In the genomic region with DNA sequence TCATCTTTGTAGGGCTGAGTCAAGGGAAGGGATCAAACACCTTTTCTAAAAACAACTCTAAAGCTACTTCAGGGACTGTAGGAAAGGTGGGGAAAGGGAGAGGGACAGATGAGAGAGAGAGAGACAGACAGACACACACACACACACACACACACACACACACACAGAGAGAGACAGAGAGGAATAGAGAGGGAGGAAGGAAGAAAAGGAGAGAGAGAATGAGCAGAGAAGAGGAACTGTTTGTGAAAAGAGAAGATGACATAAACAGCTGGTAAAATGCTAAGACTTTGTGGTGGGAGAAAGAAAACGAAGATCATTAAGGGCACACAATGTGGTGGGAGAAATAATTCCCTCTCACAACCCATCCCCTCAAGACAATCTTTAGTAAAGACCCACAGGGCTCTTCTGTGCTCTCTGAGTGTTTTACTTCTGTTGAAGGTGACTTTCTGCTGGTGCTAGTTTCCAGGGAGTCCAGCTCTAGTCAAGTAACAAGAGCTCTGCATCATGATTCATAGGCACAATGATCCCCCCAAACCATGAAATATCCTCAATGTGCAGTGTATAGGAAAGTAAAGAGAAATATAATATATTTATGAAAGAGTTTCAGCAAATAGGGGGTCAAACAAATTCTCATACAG, we compare ENCODE assay signal across 14 cellular contexts.
DNase-seq lines count a peak whose midpoint lies in the region; ATAC-seq and TF ChIP-seq lines count a peak whose summit lies in the region.
"Had no signal": no experiment of that assay in that cellular context is flagged by ENCODE, and none has a peak within 500 bp of the region (broad histone marks: within the 10 kb centered on the region; RNA-seq: fewer than 3 reads in every experiment).

No MANE protein-coding gene starts in this region.

- no peaks in the 10 kb centered on the region for H3K27me3 Mint-ChIP-seq in CD4-positive, alpha-beta memory T cell
- H3K27me3 Mint-ChIP-seq in osteocyte (ENCODE audit: unreplicated experiment) (no peaks in the 10 kb centered on the region), progenitor cell of endocrine pancreas (no peaks in the 10 kb centered on the region)
- H3K27me3 Mint-ChIP-seq: activated CD4-positive, alpha-beta T cell treated with anti-CD3 and anti-CD28 coated beads, Interleukin-2, amount 10 ng/mL, durations not matched to agents 7 days and 5 days had no signal

- peaks cover 0 to 5% (median 0%) of the 10 kb centered on the region in 8 donors for H3K9me3 Mint-ChIP-seq in CD4-positive, alpha-beta memory T cell
- no peaks in the 10 kb centered on the region for H3K9me3 Mint-ChIP-seq in osteocyte (ENCODE audit: unreplicated experiment)
- H3K9me3 Mint-ChIP-seq in progenitor cell of endocrine pancreas (ENCODE audit: low read depth): no peaks in the 10 kb centered on the region

- H3K27me3 ChIP-seq in CD4-positive, alpha-beta memory T cell (ENCODE audit: insufficient read depth, low read length): no peaks in the 10 kb centered on the region
- no peaks in the 10 kb centered on the region for H3K27me3 ChIP-seq in adipocyte (replicated peaks; ENCODE audit: control insufficient read depth, insufficient read depth, low read length)
- H3K27me3 ChIP-seq: right lobe of liver had no signal

- peak overlapping the region in 3 of 8 donors; percentile 0 to 47 (median 29) for H3K4me3 Mint-ChIP-seq in CD4-positive, alpha-beta memory T cell
- H3K4me3 Mint-ChIP-seq in osteocyte (ENCODE audit: unreplicated experiment) (no peak overlapping the region), progenitor cell of endocrine pancreas (ENCODE audit: low read depth) (no peak overlapping the region)
- H3K4me3 Mint-ChIP-seq: activated CD4-positive, alpha-beta T cell treated with anti-CD3 and anti-CD28 coated beads, Interleukin-2, amount 10 ng/mL, durations not matched to agents 7 days and 5 days had no signal

- H3K4me3 ChIP-seq in CD4-positive, alpha-beta memory T cell (ENCODE audit: low read length in 2 of 2): no peak overlapping the region
- H3K4me3 ChIP-seq in adipocyte (ENCODE audit: low read length): no peak overlapping the region
- H3K4me3 ChIP-seq: right lobe of liver had no signal

- intact Hi-C loops in CD4-positive, alpha-beta memory T cell (cut with micrococcal nuclease): no loop called here

- H3K27ac Mint-ChIP-seq in CD4-positive, alpha-beta memory T cell: peak overlapping the region in 6 of 7 donors; percentile 14 to 88 (median 38)
- peak overlapping the region; percentile 91 for H3K27ac Mint-ChIP-seq in osteocyte (ENCODE audit: unreplicated experiment)
- no peak overlapping the region for H3K27ac Mint-ChIP-seq in progenitor cell of endocrine pancreas
- H3K27ac Mint-ChIP-seq: activated CD4-positive, alpha-beta T cell treated with anti-CD3 and anti-CD28 coated beads, Interleukin-2, amount 10 ng/mL, durations not matched to agents 7 days and 5 days had no signal

- no peaks in the 10 kb centered on the region for H3K36me3 ChIP-seq in CD4-positive, alpha-beta memory T cell (ENCODE audit: insufficient read depth, low read length)
- H3K36me3 ChIP-seq in adipocyte (ENCODE audit: control insufficient read depth, insufficient read depth, low read length, severe bottlenecking): no peaks in the 10 kb centered on the region
- H3K36me3 ChIP-seq: right lobe of liver had no signal

- no peaks in the 10 kb centered on the region for H3K36me3 Mint-ChIP-seq in CD4-positive, alpha-beta memory T cell
- H3K36me3 Mint-ChIP-seq in osteocyte (ENCODE audit: unreplicated experiment) (peaks cover 20% of the 10 kb centered on the region), progenitor cell of endocrine pancreas (ENCODE audit: insufficient read depth) (peaks cover 4% of the 10 kb centered on the region)

- peaks cover 39% of the 10 kb centered on the region for H3K4me1 ChIP-seq in CD4-positive, alpha-beta memory T cell (ENCODE audit: insufficient read depth, low read length)
- peaks cover 55% of the 10 kb centered on the region for H3K4me1 ChIP-seq in adipocyte (ENCODE audit: control insufficient read depth, insufficient read depth, low read length)
- H3K4me1 ChIP-seq: right lobe of liver had no signal

- no peaks in the 10 kb centered on the region for H3K9me3 ChIP-seq in CD4-positive, alpha-beta memory T cell (ENCODE audit: control insufficient read depth in 1 of 2, low read length in 2 of 2)
- no peaks in the 10 kb centered on the region for H3K9me3 ChIP-seq in adipocyte (ENCODE audit: control insufficient read depth, low read length)
- H3K9me3 ChIP-seq: right lobe of liver had no signal

- H3K4me1 Mint-ChIP-seq in CD4-positive, alpha-beta memory T cell: peaks cover 57 to 78% (median 65%) of the 10 kb centered on the region in 4 donors
- peaks cover 69% of the 10 kb centered on the region for H3K4me1 Mint-ChIP-seq in osteocyte (ENCODE audit: unreplicated experiment)
- no peaks in the 10 kb centered on the region for H3K4me1 Mint-ChIP-seq in progenitor cell of endocrine pancreas (ENCODE audit: low read depth)

- peak overlapping the region; percentile 50 for H3K9ac ChIP-seq in adipocyte (ENCODE audit: low read length)

- H3K27ac ChIP-seq in CD4-positive, alpha-beta memory T cell (ENCODE audit: low read depth, low read length): no peak overlapping the region
- no peak overlapping the region for H3K27ac ChIP-seq in caudate nucleus (ENCODE audit: low read depth, low read length)
- H3K27ac ChIP-seq: right lobe of liver had no signal

- CTCF ChIA-PET in CD4-positive, alpha-beta memory T cell (lab: Charles Lee; ENCODE audit: partially characterized antibody): interaction anchor here (0.7 to 6.1 kb wide), 5 partner anchors 11 to 171 kb away, joined by 3 to 29 read pairs (median 6); no protein-coding TSS in a partner anchor

- no peak for DNase-seq in CD4-positive, alpha-beta memory T cell
- peak; percentile 86 for DNase-seq in LHCN-M2 (ENCODE audit: low read depth)
- DNase-seq in adipocyte (ENCODE audit: low read depth): no peak
- no peak for DNase-seq in osteocyte (ENCODE audit: extremely low spot score, unreplicated experiment)
- DNase-seq in NCI-H1436 treated with DMSO at 0.1 percent for 48 hours (lab: John Stamatoyannopoulos, UW): no peak
- DNase-seq in caudate nucleus (lab: John Stamatoyannopoulos, UW): no peak
- DNase-seq in progenitor cell of endocrine pancreas (ENCODE audit: low spot score, unreplicated experiment): no peak
- DNase-seq: activated CD4-positive, alpha-beta T cell treated with anti-CD3 and anti-CD28 coated beads, Interleukin-2, amount 10 ng/mL, durations not matched to agents 7 days and 5 days; COR-L47; MM.1S; NCI-H524; right lobe of liver; SIG-M5 had no signal

- POLR2A ChIA-PET in CD4-positive, alpha-beta memory T cell (lab: Charles Lee; ENCODE audit: partially characterized antibody): interaction anchor here (0.9 to 4.1 kb wide), 17 partner anchors 8 to 592 kb away, joined by 3 to 22 read pairs (median 5); a partner anchor contains a TSS

- no peak for TF ChIP-seq CTCF in osteocyte (IDR thresholded peaks at IDR 0.05)
- TF ChIP-seq CTCF in progenitor cell of endocrine pancreas (IDR thresholded peaks at IDR 0.05; ENCODE audit: unreplicated experiment): no peak

- no peak for ATAC-seq in HG02852 (IDR thresholded peaks at IDR 0.05; ENCODE audit: unreplicated experiment)
- ATAC-seq: right lobe of liver had no signal
